8 cellular contexts compared by ENCODE assay signal in the genomic region with DNA sequence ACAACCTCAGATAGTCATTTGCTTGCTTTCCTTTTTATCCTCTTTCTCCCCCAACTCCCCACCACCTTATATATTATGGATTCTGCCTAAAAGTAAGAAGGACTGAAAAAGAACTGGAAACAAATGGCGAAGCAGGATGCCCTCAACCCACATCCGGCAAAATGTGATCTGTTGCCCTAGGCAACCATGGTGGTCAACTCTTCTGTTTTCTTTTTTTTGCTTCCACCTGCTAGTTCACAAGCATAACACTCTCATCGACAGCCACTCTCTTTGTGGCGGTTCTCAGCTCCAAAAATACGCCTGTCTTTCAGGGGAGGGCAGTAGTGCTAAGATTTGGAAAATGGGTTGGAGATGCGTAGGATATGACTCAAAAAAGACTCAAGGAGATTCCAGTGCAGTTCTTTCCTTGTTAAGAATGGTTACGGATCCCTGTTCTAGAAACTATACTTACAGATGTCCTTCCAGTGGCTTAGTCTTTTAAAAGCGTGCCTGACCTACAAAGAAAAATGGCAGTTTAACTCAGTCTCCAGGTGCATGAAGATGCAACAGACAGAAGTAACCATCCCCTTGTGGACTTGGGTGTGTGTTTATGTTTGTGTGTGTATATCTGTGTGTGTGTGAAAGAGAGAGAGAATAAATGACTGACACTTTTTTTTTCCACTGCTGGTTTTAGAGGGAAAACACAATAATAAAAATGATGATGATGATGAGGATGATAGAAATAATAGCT. TPM values are rescaled to one million over a fixed set of nuclear protein-coding genes. Genes with fewer than 3 reads are reported as not detected.
DNase-seq lines count a peak whose midpoint lies in the region; ATAC-seq and TF ChIP-seq lines count a peak whose summit lies in the region.

No MANE protein-coding gene starts in this region.

- H3K4me3 Mint-ChIP-seq in activated CD4-positive, alpha-beta memory T cell treated with anti-CD3 and anti-CD28 coated beads for 36 hours: peak overlapping the region; percentile 50
- no peak overlapping the region for H3K4me3 Mint-ChIP-seq in WTC11

- no peak for TF ChIP-seq CTCF in WTC11 (IDR thresholded peaks at IDR 0.05)

- peaks cover 6% of the 10 kb centered on the region for H3K9me3 Mint-ChIP-seq in activated CD4-positive, alpha-beta memory T cell treated with anti-CD3 and anti-CD28 coated beads for 36 hours
- peaks cover 6% of the 10 kb centered on the region; the same call in 1 of the 2 replicates for H3K9me3 Mint-ChIP-seq in WTC11

- H3K4me1 Mint-ChIP-seq in activated CD4-positive, alpha-beta memory T cell treated with anti-CD3 and anti-CD28 coated beads for 36 hours (ENCODE audit: low read depth): peaks cover 90% of the 10 kb centered on the region
- no peaks in the 10 kb centered on the region for H3K4me1 Mint-ChIP-seq in WTC11

- POLR2A ChIA-PET in activated CD4-positive, alpha-beta memory T cell treated with anti-CD3 and anti-CD28 coated beads for 36 hours (lab: Charles Lee): no interaction called here
- POLR2A ChIA-PET in WTC11 (lab: Charles Lee): no interaction called here

- DNase-seq in activated CD8-positive, alpha-beta memory T cell treated with anti-CD3 and anti-CD28 coated beads for 4 hours (ENCODE audit: low read depth in 2 of 2): peak; percentile 35 to 47
- no peak for DNase-seq in activated CD8-positive, alpha-beta memory T cell treated with anti-CD3 and anti-CD28 coated beads for 24 hours
- peak; percentile 86 for DNase-seq in activated CD4-positive, alpha-beta memory T cell treated with anti-CD3 and anti-CD28 coated beads for 36 hours
- peak in 2 of 3 donors; percentile 31 to 47 for DNase-seq in stimulated activated CD4-positive, alpha-beta T cell treated with anti-CD3 and anti-CD28 coated beads, TNF-alpha, amount 100 ng/mL, for 1 hour (ENCODE audit: low read depth in 3 of 3, low spot score in 1 of 3)
- no peak for DNase-seq in NCI-H69 (lab: John Stamatoyannopoulos, UW)
- no peak for DNase-seq in cerebellar nuclear complex (lab: John Stamatoyannopoulos, UW)
- no peak for DNase-seq in WTC11 (ENCODE audit: low spot score)

- peak; percentile 85 for ATAC-seq in HG03175 (IDR thresholded peaks at IDR 0.05; ENCODE audit: unreplicated experiment)
- ATAC-seq in WTC11: no peak

- intact Hi-C loops in activated CD4-positive, alpha-beta memory T cell treated with anti-CD3 and anti-CD28 coated beads for 36 hours (cut with micrococcal nuclease): loop anchor here (1.0 to 10.0 kb wide), 6 partner anchors 18 to 708 kb away; partner anchors contain the start of genes ANKRD26, MASTL and PDSS1

- CTCF ChIA-PET in activated CD4-positive, alpha-beta memory T cell treated with anti-CD3 and anti-CD28 coated beads for 36 hours (lab: Charles Lee): interaction anchor here (1.7 kb wide), 1 partner anchor 26 kb away, joined by 3 read pairs; no protein-coding TSS in a partner anchor
- CTCF ChIA-PET in WTC11 (lab: Charles Lee): interaction anchor here (1.0 kb wide), 1 partner anchor 63 kb away, joined by 3 read pairs; no protein-coding TSS in a partner anchor

- peak overlapping the region; percentile 89 for H3K27ac Mint-ChIP-seq in activated CD4-positive, alpha-beta memory T cell treated with anti-CD3 and anti-CD28 coated beads for 36 hours
- H3K27ac Mint-ChIP-seq in WTC11: no peak overlapping the region

- H3K27me3 Mint-ChIP-seq in activated CD4-positive, alpha-beta memory T cell treated with anti-CD3 and anti-CD28 coated beads for 36 hours: no peaks in the 10 kb centered on the region
- H3K27me3 Mint-ChIP-seq in WTC11 (ENCODE audit: low read depth): no peaks in the 10 kb centered on the region

- peaks cover 28% of the 10 kb centered on the region for H3K36me3 Mint-ChIP-seq in activated CD4-positive, alpha-beta memory T cell treated with anti-CD3 and anti-CD28 coated beads for 36 hours
- no peaks in the 10 kb centered on the region for H3K36me3 Mint-ChIP-seq in WTC11

TF ChIP-seq in WTC11, 78 proteins besides CTCF, POLR2A, EP300 and RAD21 (continues in another document):
- TF ChIP-seq, protein P1, sequence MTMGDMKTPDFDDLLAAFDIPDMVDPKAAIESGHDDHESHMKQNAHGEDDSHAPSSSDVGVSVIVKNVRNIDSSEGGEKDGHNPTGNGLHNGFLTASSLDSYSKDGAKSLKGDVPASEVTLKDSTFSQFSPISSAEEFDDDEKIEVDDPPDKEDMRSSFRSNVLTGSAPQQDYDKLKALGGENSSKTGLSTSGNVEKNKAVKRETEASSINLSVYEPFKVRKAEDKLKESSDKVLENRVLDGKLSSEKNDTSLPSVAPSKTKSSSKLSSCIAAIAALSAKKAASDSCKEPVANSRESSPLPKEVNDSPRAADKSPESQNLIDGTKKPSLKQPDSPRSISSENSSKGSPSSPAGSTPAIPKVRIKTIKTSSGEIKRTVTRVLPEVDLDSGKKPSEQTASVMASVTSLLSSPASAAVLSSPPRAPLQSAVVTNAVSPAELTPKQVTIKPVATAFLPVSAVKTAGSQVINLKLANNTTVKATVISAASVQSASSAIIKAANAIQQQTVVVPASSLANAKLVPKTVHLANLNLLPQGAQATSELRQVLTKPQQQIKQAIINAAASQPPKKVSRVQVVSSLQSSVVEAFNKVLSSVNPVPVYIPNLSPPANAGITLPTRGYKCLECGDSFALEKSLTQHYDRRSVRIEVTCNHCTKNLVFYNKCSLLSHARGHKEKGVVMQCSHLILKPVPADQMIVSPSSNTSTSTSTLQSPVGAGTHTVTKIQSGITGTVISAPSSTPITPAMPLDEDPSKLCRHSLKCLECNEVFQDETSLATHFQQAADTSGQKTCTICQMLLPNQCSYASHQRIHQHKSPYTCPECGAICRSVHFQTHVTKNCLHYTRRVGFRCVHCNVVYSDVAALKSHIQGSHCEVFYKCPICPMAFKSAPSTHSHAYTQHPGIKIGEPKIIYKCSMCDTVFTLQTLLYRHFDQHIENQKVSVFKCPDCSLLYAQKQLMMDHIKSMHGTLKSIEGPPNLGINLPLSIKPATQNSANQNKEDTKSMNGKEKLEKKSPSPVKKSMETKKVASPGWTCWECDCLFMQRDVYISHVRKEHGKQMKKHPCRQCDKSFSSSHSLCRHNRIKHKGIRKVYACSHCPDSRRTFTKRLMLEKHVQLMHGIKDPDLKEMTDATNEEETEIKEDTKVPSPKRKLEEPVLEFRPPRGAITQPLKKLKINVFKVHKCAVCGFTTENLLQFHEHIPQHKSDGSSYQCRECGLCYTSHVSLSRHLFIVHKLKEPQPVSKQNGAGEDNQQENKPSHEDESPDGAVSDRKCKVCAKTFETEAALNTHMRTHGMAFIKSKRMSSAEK (CRISPR knock-in tag; IDR thresholded peaks at IDR 0.05; ENCODE audit: borderline replicate concordance): no peak
- no peak for TF ChIP-seq GRHL2 (CRISPR knock-in tag; IDR thresholded peaks at IDR 0.05; ENCODE audit: insufficient replicate concordance, severe bottlenecking)
- TF ChIP-seq ZNF121 (CRISPR knock-in tag; IDR thresholded peaks at IDR 0.05): no peak
- TF ChIP-seq, protein P2, sequence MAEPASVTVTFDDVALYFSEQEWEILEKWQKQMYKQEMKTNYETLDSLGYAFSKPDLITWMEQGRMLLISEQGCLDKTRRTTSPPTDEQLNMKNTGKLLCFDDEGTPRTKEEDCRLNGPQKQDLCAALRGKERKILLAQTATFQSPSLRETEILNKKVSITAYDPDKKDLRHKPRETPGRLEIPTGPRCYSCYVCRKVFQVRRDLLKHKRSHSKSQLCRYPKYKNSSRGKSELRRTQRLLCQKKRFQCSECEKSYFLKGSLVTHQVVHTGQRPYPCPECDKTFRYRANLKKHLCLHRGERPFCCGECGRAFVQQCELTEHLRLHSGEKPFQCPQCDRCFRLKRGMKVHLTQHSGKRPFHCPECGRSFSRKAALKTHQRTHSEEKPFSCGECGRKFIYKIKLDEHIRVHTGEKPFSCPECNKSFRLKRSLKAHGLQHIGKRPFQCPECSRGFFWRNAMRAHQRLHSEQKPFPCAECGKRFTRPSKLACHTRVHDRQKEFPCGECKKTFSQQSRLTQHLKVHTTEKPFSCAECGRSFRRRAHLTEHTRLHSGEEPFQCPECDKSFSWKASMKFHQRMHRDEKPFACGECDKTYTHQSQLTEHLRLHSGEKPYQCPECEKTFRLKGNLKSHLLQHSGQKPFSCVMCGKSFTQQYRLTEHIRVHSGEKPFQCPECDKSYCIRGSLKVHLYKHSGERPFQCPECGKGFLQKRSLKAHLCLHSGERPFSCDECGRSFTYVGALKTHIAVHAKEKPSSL (CRISPR knock-in tag; conservative IDR thresholded peaks at IDR 0.05): no peak
- TF ChIP-seq MXD4 (CRISPR knock-in tag; IDR thresholded peaks at IDR 0.05; ENCODE audit: borderline replicate concordance): no peak
- no peak for TF ChIP-seq TEAD4 (CRISPR knock-in tag; IDR thresholded peaks at IDR 0.05)
- TF ChIP-seq, protein P3, sequence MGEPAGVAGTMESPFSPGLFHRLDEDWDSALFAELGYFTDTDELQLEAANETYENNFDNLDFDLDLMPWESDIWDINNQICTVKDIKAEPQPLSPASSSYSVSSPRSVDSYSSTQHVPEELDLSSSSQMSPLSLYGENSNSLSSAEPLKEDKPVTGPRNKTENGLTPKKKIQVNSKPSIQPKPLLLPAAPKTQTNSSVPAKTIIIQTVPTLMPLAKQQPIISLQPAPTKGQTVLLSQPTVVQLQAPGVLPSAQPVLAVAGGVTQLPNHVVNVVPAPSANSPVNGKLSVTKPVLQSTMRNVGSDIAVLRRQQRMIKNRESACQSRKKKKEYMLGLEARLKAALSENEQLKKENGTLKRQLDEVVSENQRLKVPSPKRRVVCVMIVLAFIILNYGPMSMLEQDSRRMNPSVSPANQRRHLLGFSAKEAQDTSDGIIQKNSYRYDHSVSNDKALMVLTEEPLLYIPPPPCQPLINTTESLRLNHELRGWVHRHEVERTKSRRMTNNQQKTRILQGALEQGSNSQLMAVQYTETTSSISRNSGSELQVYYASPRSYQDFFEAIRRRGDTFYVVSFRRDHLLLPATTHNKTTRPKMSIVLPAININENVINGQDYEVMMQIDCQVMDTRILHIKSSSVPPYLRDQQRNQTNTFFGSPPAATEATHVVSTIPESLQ (CRISPR knock-in tag; IDR thresholded peaks at IDR 0.05): no peak
- no peak for TF ChIP-seq ZNF423 (CRISPR knock-in tag; IDR thresholded peaks at IDR 0.05)
- no peak for TF ChIP-seq TP53 (CRISPR knock-in tag; IDR thresholded peaks at IDR 0.05)
- TF ChIP-seq, protein P4, sequence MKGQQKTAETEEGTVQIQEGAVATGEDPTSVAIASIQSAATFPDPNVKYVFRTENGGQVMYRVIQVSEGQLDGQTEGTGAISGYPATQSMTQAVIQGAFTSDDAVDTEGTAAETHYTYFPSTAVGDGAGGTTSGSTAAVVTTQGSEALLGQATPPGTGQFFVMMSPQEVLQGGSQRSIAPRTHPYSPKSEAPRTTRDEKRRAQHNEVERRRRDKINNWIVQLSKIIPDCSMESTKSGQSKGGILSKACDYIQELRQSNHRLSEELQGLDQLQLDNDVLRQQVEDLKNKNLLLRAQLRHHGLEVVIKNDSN (CRISPR knock-in tag; IDR thresholded peaks at IDR 0.05): no peak

RNA-seq across cellular contexts. Expression of gene APBB1IP, which starts 10.7 kb away (rescaled TPM):
- total RNA-seq in activated CD4-positive, alpha-beta memory T cell treated with anti-CD3 and anti-CD28 coated beads for 36 hours: 10 to 100 TPM; 50.1 to 52.1 TPM
- total RNA-seq in WTC11 (2021): 0.16 to 0.22 TPM (median 0.18 TPM) in 3 replicates

Comparison
In these comparisons a context has a peak if more than half of its experiments do, and no peak if none do; other contexts are left out.
1. DNase-seq: peak in activated CD8-positive, alpha-beta memory T cell treated with anti-CD3 and anti-CD28 coated beads for 4 hours (2 of 2), activated CD4-positive, alpha-beta memory T cell treated with anti-CD3 and anti-CD28 coated beads for 36 hours (single experiment) and stimulated activated CD4-positive, alpha-beta T cell treated with anti-CD3 and anti-CD28 coated beads, TNF-alpha, amount 100 ng/mL, for 1 hour (2 of 3); none in activated CD8-positive, alpha-beta memory T cell treated with anti-CD3 and anti-CD28 coated beads for 24 hours (single experiment), NCI-H69 (single experiment), cerebellar nuclear complex (0 of 2) and WTC11 (single experiment).
2. RNA of gene APBB1IP, which starts 10.7 kb away (total RNA-seq): 50.1 to 52.1 TPM in activated CD4-positive, alpha-beta memory T cell treated with anti-CD3 and anti-CD28 coated beads for 36 hours; 0.16 to 0.22 TPM in WTC11; every median in the first group is over 10 times any median in the second.